In genomic region chr18:8106603-8107002, GRCh38 we compare ENCODE assay signal across 27 cellular contexts.
DNase-seq lines count a peak whose midpoint lies in the region; ATAC-seq, FAIRE-seq and TF ChIP-seq lines count a peak whose summit lies in the region.
"Had no signal": no experiment of that assay in that cellular context is flagged by ENCODE, and none has a peak within 500 bp of the region (broad histone marks: within the 10 kb centered on the region; RNA-seq: fewer than 3 reads in every experiment).

No MANE protein-coding gene starts in this region.

- intact Hi-C loops in MCF 10A (cut with micrococcal nuclease) (no loop called here), breast epithelium (cut with DNase I; ENCODE audit: low total_unique reads) (no loop called here)

- H3K27me3 ChIP-seq in breast epithelium (no peaks in the 10 kb centered on the region), bronchial epithelial cell (ENCODE audit: control insufficient read depth, insufficient read depth, low read length) (no peaks in the 10 kb centered on the region)
- H3K27me3 ChIP-seq: BLaER1 treated with 17β-estradiol and CSF1 and Interleukin-3, amounts not matched to agents 10 nM and 100 nM; Peyer's patch had no signal

- H3K4me1 ChIP-seq in breast epithelium, result no peaks in the 10 kb centered on the region
- H3K4me1 ChIP-seq: BLaER1 treated with 17β-estradiol and CSF1 and Interleukin-3, amounts not matched to agents 10 nM and 100 nM; Peyer's patch had no signal

- no peaks in the 10 kb centered on the region for H3K27me3 Mint-ChIP-seq in MCF 10A (ENCODE audit: insufficient read depth, unreplicated experiment)

- no peak for FAIRE-seq in bronchial epithelial cell (lab: Jason Lieb, UNC)
- FAIRE-seq: HTR-8/SVneo had no signal

- H3K27ac Mint-ChIP-seq in MCF 10A (ENCODE audit: low read depth, unreplicated experiment), result no peak overlapping the region
- H3K27ac Mint-ChIP-seq: CD8-positive, alpha-beta T cell had no signal

- H3K4me3 Mint-ChIP-seq in MCF 10A (ENCODE audit: unreplicated experiment), result no peak overlapping the region
- H3K4me3 Mint-ChIP-seq: CD8-positive, alpha-beta T cell had no signal

- H3K4me1 Mint-ChIP-seq in MCF 10A (ENCODE audit: insufficient read depth, unreplicated experiment), result peaks cover 8% of the 10 kb centered on the region

- CTCF ChIA-PET in MCF 10A (lab: Yijun Ruan, JAX), result interaction anchor here (0.7 kb wide), 1 partner anchor 322 kb away, joined by 3 read pairs; no protein-coding TSS in a partner anchor

- TF ChIP-seq CTCF in MCF 10A (IDR thresholded peaks at IDR 0.05; ENCODE audit: unreplicated experiment), result no peak
- TF ChIP-seq CTCF in breast epithelium (IDR thresholded peaks at IDR 0.05), result no peak
- TF ChIP-seq CTCF in bronchial epithelial cell (IDR thresholded peaks at IDR 0.05; ENCODE audit: insufficient read depth, low read length, severe bottlenecking), result no peak

- peaks cover 16% of the 10 kb centered on the region for H3K36me3 Mint-ChIP-seq in MCF 10A (ENCODE audit: insufficient read depth, unreplicated experiment)
- H3K36me3 Mint-ChIP-seq: CD8-positive, alpha-beta T cell had no signal

- no peaks in the 10 kb centered on the region for H3K9me3 Mint-ChIP-seq in MCF 10A (ENCODE audit: unreplicated experiment)
- H3K9me3 Mint-ChIP-seq: CD8-positive, alpha-beta T cell had no signal

- POLR2A ChIA-PET in MCF 10A (lab: Yijun Ruan, JAX), result no interaction called here

- H3K4me3 ChIP-seq in breast epithelium, result no peak overlapping the region
- no peak overlapping the region for H3K4me3 ChIP-seq in bronchial epithelial cell (ENCODE audit: low read depth, low read length)
- H3K4me3 ChIP-seq: BLaER1 treated with 17β-estradiol and CSF1 and Interleukin-3, amounts not matched to agents 10 nM and 100 nM; Peyer's patch; SK-N-MC had no signal

- no peak overlapping the region for H3K27ac ChIP-seq in breast epithelium
- H3K27ac ChIP-seq: 22Rv1; BLaER1 treated with 17β-estradiol and CSF1 and Interleukin-3, amounts not matched to agents 10 nM and 100 nM; KMS-11; Peyer's patch; SK-N-MC had no signal

- H3K36me3 ChIP-seq in breast epithelium, result no peaks in the 10 kb centered on the region
- peaks cover 4% of the 10 kb centered on the region for H3K36me3 ChIP-seq in bronchial epithelial cell (ENCODE audit: control insufficient read depth, insufficient read depth, low read length)
- H3K36me3 ChIP-seq: Peyer's patch had no signal

- ATAC-seq in GM18907 (IDR thresholded peaks at IDR 0.05; ENCODE audit: unreplicated experiment), result no peak
- ATAC-seq: CD8-positive, alpha-beta T cell had no signal

- BruUV-seq in MCF 10A (replicated peaks; lab: Mats Ljungman, UMichigan), result no TSS peak

- DNase-seq in MCF 10A (ENCODE audit: unreplicated experiment) (peak; percentile 40), breast epithelium (ENCODE audit: low spot score in 2 of 2) (no peak), bronchial epithelial cell (ENCODE audit: low read depth) (peak; percentile 85), kidney glomerular epithelial cell (lab: John Stamatoyannopoulos, UW) (peak; percentile 52), H4 (ENCODE audit: low spot score) (no peak), activated gamma-delta T cell treated with Interleukin-2 at 50 U/mL for 16 hours (no peak), RKO (ENCODE audit: low spot score) (no peak)
- DNase-seq: Calu3; CD8-positive, alpha-beta T cell; DMS153; GF-D8; H7; NCI-H1417; NCI-H1694 treated with DMSO at 0.1 percent for 48 hours; NCI-H2081 treated with DMSO at 0.1 percent for 48 hours; NCI-H2171 treated with DMSO at 0.1 percent for 48 hours; NCI-H446; NCI-H526; Peyer's patch; SHP77; SW 1271 had no signal

- peaks cover 0 to 11% of the 10 kb centered on the region in 2 donors for H3K9me3 ChIP-seq in breast epithelium
- H3K9me3 ChIP-seq: Peyer's patch had no signal

- TF ChIP-seq POLR2A in breast epithelium (IDR thresholded peaks at IDR 0.05), result no peak

Comparison
In these comparisons a context has a peak if more than half of its experiments do, and no peak if none do; other contexts are left out.
1. DNase-seq: peak in MCF 10A (single experiment), bronchial epithelial cell (single experiment) and kidney glomerular epithelial cell (single experiment); none in breast epithelium (0 of 2), H4 (single experiment), activated gamma-delta T cell treated with Interleukin-2 at 50 U/mL for 16 hours (single experiment) and RKO (single experiment).